Comparison of ENCODE assay signal across 9 cellular contexts in the genomic region with DNA sequence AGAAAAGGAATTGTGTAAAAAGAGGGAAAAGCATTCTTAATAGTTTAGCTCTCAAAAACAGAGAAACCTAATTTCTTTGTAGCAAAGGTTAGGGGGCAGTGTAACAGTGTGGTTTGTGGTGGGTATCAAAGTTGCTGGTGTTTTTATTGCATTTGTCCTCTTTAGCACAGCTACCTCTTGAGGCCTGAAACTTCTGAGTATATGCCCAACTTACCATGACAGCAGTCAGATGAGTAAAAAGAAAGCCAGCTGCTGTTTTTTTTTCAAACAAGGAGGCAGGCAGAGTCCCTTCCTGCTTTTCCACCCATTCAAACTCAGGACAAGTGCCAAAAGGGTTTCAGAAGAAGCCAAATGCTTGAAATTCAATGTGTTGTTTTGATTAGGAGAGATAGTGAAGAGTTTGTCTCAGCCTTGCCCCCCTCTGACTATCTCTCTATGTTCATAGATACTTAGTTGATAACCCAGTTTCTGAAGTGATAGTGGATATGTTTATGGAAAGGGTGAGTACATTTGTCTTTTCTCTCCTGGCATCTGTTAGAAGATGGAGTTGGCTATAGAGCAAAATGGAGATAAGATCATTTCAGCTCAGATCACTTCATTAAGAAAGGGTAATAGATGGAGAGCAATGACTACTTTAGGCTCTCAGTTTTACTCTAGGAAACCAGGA. TPM values are rescaled to one million over a fixed set of nuclear protein-coding genes. Genes with fewer than 3 reads are reported as not detected.
DNase-seq lines count a peak whose midpoint lies in the region; ATAC-seq and TF ChIP-seq lines count a peak whose summit lies in the region.
"Had no signal": no experiment of that assay in that cellular context is flagged by ENCODE, and none has a peak within 500 bp of the region (broad histone marks: within the 10 kb centered on the region; RNA-seq: fewer than 3 reads in every experiment).

No MANE protein-coding gene starts in this region.

- H3K9me3 ChIP-seq in CD4-positive, CD25-positive, alpha-beta regulatory T cell (ENCODE audit: control insufficient read depth in 2 of 2, low read length in 2 of 2): no peaks in the 10 kb centered on the region

- peak overlapping the region; percentile 13 to 76 (median 52) for H3K27ac Mint-ChIP-seq in CD4-positive, CD25-positive, alpha-beta regulatory T cell
- H3K27ac Mint-ChIP-seq in naive thymus-derived CD8-positive, alpha-beta T cell: peak overlapping the region in 8 of 10 donors; percentile 6 to 77 (median 50)

- H3K9me3 Mint-ChIP-seq in CD4-positive, CD25-positive, alpha-beta regulatory T cell: no peaks in the 10 kb centered on the region
- no peaks in the 10 kb centered on the region for H3K9me3 Mint-ChIP-seq in naive thymus-derived CD8-positive, alpha-beta T cell

- H3K36me3 Mint-ChIP-seq in CD4-positive, CD25-positive, alpha-beta regulatory T cell: peaks cover 19% of the 10 kb centered on the region
- H3K36me3 Mint-ChIP-seq in naive thymus-derived CD8-positive, alpha-beta T cell: peaks cover 0 to 53% (median 11%) of the 10 kb centered on the region in 3 donors

- DNase-seq in CD4-positive, CD25-positive, alpha-beta regulatory T cell: peak in 1 of 3 donors; percentile 16
- DNase-seq in KBM-7 (peak; percentile 6), cardiac fibroblast (ENCODE audit: low read depth in 2 of 2) (peak; percentile 49 to 59), NCI-H2029 treated with DMSO at 0.1 percent for 48 hours (lab: John Stamatoyannopoulos, UW) (no peak)
- DNase-seq in naive thymus-derived CD8-positive, alpha-beta T cell: no peak
- DNase-seq in stimulated activated CD4-positive, alpha-beta T cell treated with anti-CD3 and anti-CD28 coated beads, Interleukin-4, amount 100 ng/mL, for 24 hours: no peak
- DNase-seq: effector CD8-positive, alpha-beta T cell had no signal

- no peak overlapping the region for H3K27ac ChIP-seq in CD4-positive, CD25-positive, alpha-beta regulatory T cell (ENCODE audit: insufficient read depth, low read length, poor library complexity, severe bottlenecking)

- H3K4me1 Mint-ChIP-seq in CD4-positive, CD25-positive, alpha-beta regulatory T cell: peaks cover 42 to 77% (median 47%) of the 10 kb centered on the region in 4 donors
- H3K4me1 Mint-ChIP-seq in naive thymus-derived CD8-positive, alpha-beta T cell: peaks cover 28 to 70% (median 52%) of the 10 kb centered on the region in 4 donors

- in situ Hi-C loops in KBM-7 (cut with MboI; ENCODE audit: low pct_unique_long_range_greater_than_20kb, low sequenced_read_pairs): no loop called here

- no peak for ATAC-seq in CD4-positive, CD25-positive, alpha-beta regulatory T cell (ENCODE audit: low read depth in 2 of 2)
- no peak for ATAC-seq in naive thymus-derived CD8-positive, alpha-beta T cell
- ATAC-seq in HG03520 (IDR thresholded peaks at IDR 0.05; ENCODE audit: unreplicated experiment) (no peak), HG03469 (IDR thresholded peaks at IDR 0.05; ENCODE audit: unreplicated experiment) (no peak)

- no peaks in the 10 kb centered on the region for H3K27me3 Mint-ChIP-seq in CD4-positive, CD25-positive, alpha-beta regulatory T cell
- no peaks in the 10 kb centered on the region for H3K27me3 Mint-ChIP-seq in naive thymus-derived CD8-positive, alpha-beta T cell

- no peak for TF ChIP-seq CTCF in cardiac fibroblast (IDR thresholded peaks at IDR 0.05; ENCODE audit: low read depth, low read length)

- H3K4me1 ChIP-seq in CD4-positive, CD25-positive, alpha-beta regulatory T cell (ENCODE audit: control insufficient read depth, insufficient read depth, low read length, poor library complexity, severe bottlenecking): peaks cover 4% of the 10 kb centered on the region

- no peaks in the 10 kb centered on the region for H3K27me3 ChIP-seq in CD4-positive, CD25-positive, alpha-beta regulatory T cell (ENCODE audit: control insufficient read depth, insufficient read depth, low read length)

- no peak overlapping the region for H3K4me3 ChIP-seq in CD4-positive, CD25-positive, alpha-beta regulatory T cell (ENCODE audit: low read depth, low read length)
- H3K4me3 ChIP-seq in cardiac fibroblast (replicated peaks in 1 of 2; ENCODE audit: low read depth in 2 of 2, low read length in 2 of 2): no peak overlapping the region

- H3K36me3 ChIP-seq in CD4-positive, CD25-positive, alpha-beta regulatory T cell (ENCODE audit: control insufficient read depth, insufficient read depth, low read length): peaks cover 26% of the 10 kb centered on the region

- no peak overlapping the region for H3K4me3 Mint-ChIP-seq in CD4-positive, CD25-positive, alpha-beta regulatory T cell
- no peak overlapping the region for H3K4me3 Mint-ChIP-seq in naive thymus-derived CD8-positive, alpha-beta T cell

- POLR2A ChIA-PET in naive thymus-derived CD8-positive, alpha-beta T cell (lab: Charles Lee): interaction anchor here (0.6 kb wide), 1 partner anchor 734 kb away, joined by 4 read pairs; no protein-coding TSS in a partner anchor

RNA-seq across cellular contexts. Expression of a gene that starts 23.1 kb away (rescaled TPM):
- total RNA-seq in CD4-positive, CD25-positive, alpha-beta regulatory T cell: 45.6 TPM
- polyA plus RNA-seq in CD4-positive, CD25-positive, alpha-beta regulatory T cell: 10 to 100 TPM in 1 of 4 donors, 1 to 10 TPM in 3; 8.8 to 10.1 (median 9.9) TPM
- total RNA-seq in naive thymus-derived CD8-positive, alpha-beta T cell: 10 to 100 TPM; 36.9 to 41.0 TPM
- polyA plus RNA-seq in naive thymus-derived CD8-positive, alpha-beta T cell: 10 to 100 TPM in 2 of 3 donors, 1 to 10 TPM in 1; 6.3 to 17.1 (median 10.7) TPM

RNA-seq across cellular contexts. Expression of a gene that starts 27.2 kb away (rescaled TPM):
- not detected for total RNA-seq in CD4-positive, CD25-positive, alpha-beta regulatory T cell
- not detected for polyA plus RNA-seq in CD4-positive, CD25-positive, alpha-beta regulatory T cell
- total RNA-seq in naive thymus-derived CD8-positive, alpha-beta T cell: not detected
- not detected for polyA plus RNA-seq in naive thymus-derived CD8-positive, alpha-beta T cell

RNA-seq across cellular contexts. Expression of a gene that starts 42.4 kb away (rescaled TPM):
- total RNA-seq in CD4-positive, CD25-positive, alpha-beta regulatory T cell: not detected
- under 1 TPM in 1 of 4 donors, not detected in 3; 0.16 TPM for polyA plus RNA-seq in CD4-positive, CD25-positive, alpha-beta regulatory T cell
- not detected for total RNA-seq in naive thymus-derived CD8-positive, alpha-beta T cell
- polyA plus RNA-seq in naive thymus-derived CD8-positive, alpha-beta T cell: not detected

Comparison
In these comparisons a context has a peak if more than half of its experiments do, and no peak if none do; other contexts are left out.
1. DNase-seq: peak in KBM-7 (single experiment) and cardiac fibroblast (2 of 2); none in naive thymus-derived CD8-positive, alpha-beta T cell (0 of 10), stimulated activated CD4-positive, alpha-beta T cell treated with anti-CD3 and anti-CD28 coated beads, Interleukin-4, amount 100 ng/mL, for 24 hours (single experiment) and NCI-H2029 treated with DMSO at 0.1 percent for 48 hours (single experiment).